In the genomic region with DNA sequence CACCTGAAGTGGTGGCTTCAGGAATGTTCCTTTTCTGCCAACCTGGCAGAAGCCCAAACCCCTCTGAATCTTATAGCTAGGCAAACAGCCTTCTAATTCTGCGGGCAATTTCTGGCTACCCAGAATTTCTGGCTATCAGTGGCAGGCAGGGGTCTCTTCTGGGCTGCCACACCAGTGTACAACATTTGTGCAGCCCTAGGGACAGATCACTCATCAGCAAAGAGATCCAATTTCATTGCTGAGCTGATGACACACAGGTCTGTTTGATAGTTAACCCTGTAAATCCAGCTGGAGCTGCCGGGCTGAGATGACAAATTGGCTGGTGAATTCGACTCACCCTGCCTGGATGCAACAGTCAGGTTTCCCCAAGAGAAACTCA, we compare ENCODE assay signal across 11 cellular contexts. TPM values are rescaled to one million over a fixed set of nuclear protein-coding genes. Genes with fewer than 3 reads are reported as not detected.
DNase-seq lines count a peak whose midpoint lies in the region; FAIRE-seq and TF ChIP-seq lines count a peak whose summit lies in the region.
"Had no signal": no experiment of that assay in that cellular context is flagged by ENCODE, and none has a peak within 500 bp of the region (broad histone marks: within the 10 kb centered on the region; RNA-seq: fewer than 3 reads in every experiment).

No MANE protein-coding gene starts in this region.

- DNase-seq in NCI-H2196 (lab: John Stamatoyannopoulos, UW; ENCODE audit: unreplicated experiment) (peak; percentile 52), NCI-H2196 treated with DMSO at 0.1 percent for 48 hours (lab: John Stamatoyannopoulos, UW; ENCODE audit: unreplicated experiment) (no peak), SW480 (ENCODE audit: low spot score) (peak; percentile 72), tibial nerve (ENCODE audit: low spot score in 2 of 2) (no peak), CD14-positive monocyte (ENCODE audit: low spot score) (no peak), NOMO-1 (lab: John Stamatoyannopoulos, UW; ENCODE audit: unreplicated experiment in 2 of 2) (no peak), GM12891 (ENCODE audit: insufficient read length, low spot score) (no peak)

- 52% methylated on average over 3 of the region's 3 CpGs; no CpG with 5 or more reads in 1 of the 2 donors for WGBS in tibial nerve, 2 donors

- H3K27me3 ChIP-seq in iPS-18a (ENCODE audit: control insufficient read depth, insufficient read depth, low read length) (no peaks in the 10 kb centered on the region), tibial nerve (peaks cover 0 to 22% of the 10 kb centered on the region in 2 donors)

- no peak overlapping the region for H3K27ac Mint-ChIP-seq in CD14-positive monocyte
- H3K27ac Mint-ChIP-seq: B cell had no signal

- FAIRE-seq in GM12891 (lab: Jason Lieb, UNC): no peak
- FAIRE-seq: HepG2 had no signal

- H3K36me3 ChIP-seq in iPS-18a (ENCODE audit: control insufficient read depth, low read depth, low read length): no peaks in the 10 kb centered on the region
- no peaks in the 10 kb centered on the region for H3K36me3 ChIP-seq in tibial nerve
- H3K36me3 ChIP-seq: neutrophil had no signal

- H3K9ac ChIP-seq in iPS-18a (ENCODE audit: low read length): peak overlapping the region; percentile 88

- H3K4me1 ChIP-seq in iPS-18a (ENCODE audit: control insufficient read depth, low read depth, low read length) (peaks cover 64% of the 10 kb centered on the region), tibial nerve (peaks cover 0 to 7% (median 0%) of the 10 kb centered on the region in 4 donors)

- H3K27me3 Mint-ChIP-seq in CD14-positive monocyte (ENCODE audit: low read depth in 3 of 3): peaks cover 38 to 55% (median 54%) of the 10 kb centered on the region in 3 donors

- TF ChIP-seq CTCF in tibial nerve (IDR thresholded peaks at IDR 0.05) (no peak), CD14-positive monocyte (IDR thresholded peaks at IDR 0.05) (no peak)

- peaks cover 19% of the 10 kb centered on the region for H3K4me1 Mint-ChIP-seq in CD14-positive monocyte

- intact Hi-C loops in CD14-positive monocyte (cut with micrococcal nuclease): loop anchor here (2.0 to 10.0 kb wide), 2 partner anchors 429 to 433 kb away; no protein-coding TSS in a partner anchor

- H3K9me3 Mint-ChIP-seq in CD14-positive monocyte: peaks cover 0 to 7% (median 2%) of the 10 kb centered on the region in 7 donors

- no peaks in the 10 kb centered on the region for H3K9me3 ChIP-seq in iPS-18a (ENCODE audit: control insufficient read depth, low read depth, low read length)
- no peaks in the 10 kb centered on the region for H3K9me3 ChIP-seq in tibial nerve
- H3K9me3 ChIP-seq: neutrophil had no signal

- H3K36me3 Mint-ChIP-seq in CD14-positive monocyte: peaks cover 0 to 5% of the 10 kb centered on the region in 2 donors

- peak overlapping the region in 1 of 2 donors; percentile 48 for H3K4me3 Mint-ChIP-seq in CD14-positive monocyte
- H3K4me3 Mint-ChIP-seq: B cell had no signal

- peak overlapping the region; percentile 86 for H3K4me3 ChIP-seq in iPS-18a (ENCODE audit: low read length)
- H3K4me3 ChIP-seq in tibial nerve: peak overlapping the region in 1 of 4 donors; percentile 67

- no peak for TF ChIP-seq POLR2A in tibial nerve (IDR thresholded peaks at IDR 0.05)
- TF ChIP-seq POLR2A in GM12891 (IDR thresholded peaks at IDR 0.05; ENCODE audit: low read depth, low read length): no peak

- TF ChIP-seq EP300 in tibial nerve (IDR thresholded peaks at IDR 0.05): no peak

- no peak overlapping the region for H3K27ac ChIP-seq in iPS-18a (ENCODE audit: low read length)
- H3K27ac ChIP-seq in tibial nerve: peak overlapping the region in 3 of 4 donors; percentile 9 to 85 (median 19)
- H3K27ac ChIP-seq: neutrophil had no signal

TF ChIP-seq in GM12891, 5 proteins besides CTCF, POLR2A, EP300 and RAD21:
- TF ChIP-seq SPI1 (IDR thresholded peaks at IDR 0.05; ENCODE audit: low read depth, low read length) (no peak), TAF1 (IDR thresholded peaks at IDR 0.05; ENCODE audit: low read depth, low read length) (no peak), PAX5 (IDR thresholded peaks at IDR 0.05; ENCODE audit: insufficient read depth, low read length, severe bottlenecking) (no peak), POLR2AphosphoS5 (IDR thresholded peaks at IDR 0.05; ENCODE audit: low read depth, low read length) (no peak), POU2F2 (IDR thresholded peaks at IDR 0.05; ENCODE audit: low read depth, low read length) (no peak)

RNA-seq across cellular contexts. Expression of gene MID1, which starts 2.4 kb away (rescaled TPM):
- total RNA-seq in tibial nerve: 10 to 100 TPM in 3 of 4 donors, 1 to 10 TPM in 1; 6.7 to 17.7 (median 10.9) TPM
- polyA plus RNA-seq in CD14-positive monocyte: under 1 TPM in 1 of 2 donors, not detected in 1; 0.10 TPM
- 0.18 TPM for polyA plus RNA-seq in GM12891 (2012; ENCODE audit: low read depth, missing spikeins)

Comparison
In these comparisons a context has a peak if more than half of its experiments do, and no peak if none do; other contexts are left out.
1. DNase-seq: peak in NCI-H2196 (single experiment) and SW480 (single experiment); none in NCI-H2196 treated with DMSO at 0.1 percent for 48 hours (single experiment), tibial nerve (0 of 2), CD14-positive monocyte (single experiment), NOMO-1 (0 of 2) and GM12891 (single experiment).